27 cellular contexts compared by ENCODE assay signal in genomic region chr10:109861051-109861450, GRCh38.
A peak's percentile ranks its signal among the peaks of the same experiment; 100 is the strongest.
DNase-seq lines count a peak whose midpoint lies in the region; ATAC-seq and TF ChIP-seq lines count a peak whose summit lies in the region.
"Had no signal": no experiment of that assay in that cellular context is flagged by ENCODE, and none has a peak within 500 bp of the region (broad histone marks: within the 10 kb centered on the region; RNA-seq: fewer than 3 reads in every experiment).

No MANE protein-coding gene starts in this region.

- no peaks in the 10 kb centered on the region for H3K27me3 ChIP-seq in gastroesophageal sphincter
- H3K27me3 ChIP-seq: BE2C, stomach had no signal

- H3K27ac ChIP-seq in RWPE1 (no peak overlapping the region), gastroesophageal sphincter (no peak overlapping the region)
- H3K27ac ChIP-seq: A549, KMS-11, stomach had no signal

- H3K4me3 ChIP-seq in gastroesophageal sphincter: no peak overlapping the region
- H3K4me3 ChIP-seq: A549, HAP-1, stomach had no signal

- POLR2A ChIA-PET in RWPE1 (lab: Yijun Ruan, JAX; ENCODE audit: low non-redundant PET): no interaction called here

- TF ChIP-seq EP300 in gastroesophageal sphincter (IDR thresholded peaks at IDR 0.05): no peak

- H3K4me1 ChIP-seq in gastroesophageal sphincter: peaks cover 0 to 1% (median 0%) of the 10 kb centered on the region in 3 donors
- H3K4me1 ChIP-seq: A549, BE2C, HAP-1, stomach had no signal

- TF ChIP-seq CTCF in RWPE1 (conservative IDR thresholded peaks at IDR 0.05; ENCODE audit: low read depth): no peak
- no peak for TF ChIP-seq CTCF in gastroesophageal sphincter (IDR thresholded peaks at IDR 0.05)

- 91 to 93% methylated on average over 3 to 4 of the region's 4 CpGs for WGBS in gastroesophageal sphincter (ENCODE audit: low coverage in 1 of 2), 2 donors

- CTCF ChIA-PET in RWPE1 (lab: Yijun Ruan, JAX): interaction anchor here (0.6 kb wide), 1 partner anchor 278 kb away, joined by 4 read pairs; no protein-coding TSS in a partner anchor

- ATAC-seq in left colon: peak; percentile 64
- ATAC-seq in gastroesophageal sphincter: no peak
- ATAC-seq: A549; effector memory CD8-positive, alpha-beta T cell; sciatic nerve; WTC11 had no signal

- TF ChIP-seq POLR2A in gastroesophageal sphincter (IDR thresholded peaks at IDR 0.05): no peak

- intact Hi-C loops in left colon (cut with DNase I, micrococcal nuclease): no loop called here

- H3K36me3 ChIP-seq in gastroesophageal sphincter: peaks cover 0 to 37% of the 10 kb centered on the region in 2 donors
- H3K36me3 ChIP-seq: BE2C had no signal

- H3K9me3 ChIP-seq in gastroesophageal sphincter: peaks cover 0 to 12% (median 0%) of the 10 kb centered on the region in 3 donors
- H3K9me3 ChIP-seq: A549, BE2C, HAP-1, SK-N-SH had no signal

- DNase-seq in SIG-M5 treated with dmso at 0.1 percent for 504 hours (lab: John Stamatoyannopoulos, UW; ENCODE audit: unreplicated experiment) (peak; percentile 32), SIG-M5 (lab: John Stamatoyannopoulos, UW) (no peak), RWPE1 (ENCODE audit: low spot score) (peak; percentile 22), left colon (no peak), COLO829 (ENCODE audit: low spot score) (no peak), GOT3 (lab: John Stamatoyannopoulos, UW) (no peak), SKM-1 treated with dmso at 0.1 percent for 144 hours (lab: John Stamatoyannopoulos, UW; ENCODE audit: unreplicated experiment) (no peak)
- DNase-seq: activated CD4-positive, alpha-beta T cell treated with anti-CD3 and anti-CD28 coated beads, Interleukin-2, amount 50 U/mL, for 48 hours; activated CD8-positive, alpha-beta memory T cell treated with anti-CD3 and anti-CD28 coated beads, Interleukin-2, amount 50 U/mL, for 48 hours; activated naive CD8-positive, alpha-beta T cell treated with anti-CD3 and anti-CD28 coated beads, Interleukin-2, amount 10 ng/mL, durations not matched to agents 7 days and 5 days; BE2C; Calu3; effector memory CD8-positive, alpha-beta T cell; GDM1; midbrain; MV-4-11; NCI-H1930; SK-N-SH; stimulated activated CD4-positive, alpha-beta T cell treated with anti-CD3 and anti-CD28 coated beads, Interleukin-15, amount 100 ng/mL, for 24 hours; stomach; trophoblast cell had no signal

Comparison
In these comparisons a context has a peak if more than half of its experiments do, and no peak if none do; other contexts are left out.
1. DNase-seq: peak in SIG-M5 treated with dmso at 0.1 percent for 504 hours (single experiment) and RWPE1 (single experiment); none in SIG-M5 (single experiment), left colon (0 of 2), COLO829 (single experiment), GOT3 (single experiment) and SKM-1 treated with dmso at 0.1 percent for 144 hours (single experiment).